8 cellular contexts compared by ENCODE assay signal in genomic region chr20:60206259-60206658, GRCh38.
A peak's percentile ranks its signal among the peaks of the same experiment; 100 is the strongest.
DNase-seq lines count a peak whose midpoint lies in the region; ATAC-seq, FAIRE-seq and TF ChIP-seq lines count a peak whose summit lies in the region.

No MANE protein-coding gene starts in this region.

- H3K27ac ChIP-seq in pancreas, result no peak overlapping the region

- ATAC-seq in mucosa of descending colon (peak; percentile 25), pancreas (no peak)

- H3K9me3 ChIP-seq in MG63 (no peaks in the 10 kb centered on the region), adipocyte (ENCODE audit: control insufficient read depth, low read length) (no peaks in the 10 kb centered on the region), mucosa of descending colon (no peaks in the 10 kb centered on the region), pancreas (no peaks in the 10 kb centered on the region)

- TF ChIP-seq CTCF in mucosa of descending colon (IDR thresholded peaks at IDR 0.05), result no peak
- no peak for TF ChIP-seq CTCF in pancreas (IDR thresholded peaks at IDR 0.05)

- H3K4me3 ChIP-seq in MG63, result no peak overlapping the region
- H3K4me3 ChIP-seq in adipocyte (ENCODE audit: low read length), result no peak overlapping the region
- no peak overlapping the region for H3K4me3 ChIP-seq in mucosa of descending colon
- H3K4me3 ChIP-seq in pancreas, result no peak overlapping the region

- no peak for FAIRE-seq in pancreas (lab: Jason Lieb, UNC)

- intact Hi-C loops in mucosa of descending colon (cut with DNase I, micrococcal nuclease), result no loop called here
- intact Hi-C loops in pancreas (cut with DNase I), result no loop called here

- H3K9ac ChIP-seq in adipocyte (ENCODE audit: low read length), result no peak overlapping the region

- WGBS in pancreas, 2 donors, result 22 to 41% methylated on average over 3 of the region's 3 CpGs

- H3K4me1 ChIP-seq in adipocyte (ENCODE audit: control insufficient read depth, insufficient read depth, low read length), result no peaks in the 10 kb centered on the region
- H3K4me1 ChIP-seq in mucosa of descending colon (ENCODE audit: low read depth), result no peaks in the 10 kb centered on the region
- H3K4me1 ChIP-seq in pancreas, result no peaks in the 10 kb centered on the region

- H3K27me3 ChIP-seq in MG63 (no peaks in the 10 kb centered on the region), adipocyte (replicated peaks; ENCODE audit: control insufficient read depth, insufficient read depth, low read length) (peaks cover 6% of the 10 kb centered on the region), pancreas (no peaks in the 10 kb centered on the region)

- H3K36me3 ChIP-seq in MG63 (no peaks in the 10 kb centered on the region), adipocyte (ENCODE audit: control insufficient read depth, insufficient read depth, low read length, severe bottlenecking) (no peaks in the 10 kb centered on the region), mucosa of descending colon (ENCODE audit: low read depth) (no peaks in the 10 kb centered on the region), pancreas (no peaks in the 10 kb centered on the region)

- DNase-seq in DMS53 (lab: John Stamatoyannopoulos, UW) (peak; percentile 52), DMS53 treated with DMSO at 0.1 percent for 48 hours (lab: John Stamatoyannopoulos, UW; ENCODE audit: unreplicated experiment) (no peak), MG63 (peak; percentile 34), adipocyte (ENCODE audit: low read depth) (peak; percentile 28), mucosa of descending colon (no peak), occipital lobe (lab: John Stamatoyannopoulos, UW) (no peak), pancreas (no peak), putamen (ENCODE audit: low spot score) (no peak)

Comparison
In these comparisons a context has a peak if more than half of its experiments do, and no peak if none do; other contexts are left out.
1. DNase-seq: peak in DMS53 (single experiment), MG63 (single experiment) and adipocyte (single experiment); none in DMS53 treated with DMSO at 0.1 percent for 48 hours (single experiment), mucosa of descending colon (0 of 3), occipital lobe (single experiment), pancreas (0 of 6) and putamen (single experiment).